3 cellular contexts compared by ENCODE assay signal in the genomic region with DNA sequence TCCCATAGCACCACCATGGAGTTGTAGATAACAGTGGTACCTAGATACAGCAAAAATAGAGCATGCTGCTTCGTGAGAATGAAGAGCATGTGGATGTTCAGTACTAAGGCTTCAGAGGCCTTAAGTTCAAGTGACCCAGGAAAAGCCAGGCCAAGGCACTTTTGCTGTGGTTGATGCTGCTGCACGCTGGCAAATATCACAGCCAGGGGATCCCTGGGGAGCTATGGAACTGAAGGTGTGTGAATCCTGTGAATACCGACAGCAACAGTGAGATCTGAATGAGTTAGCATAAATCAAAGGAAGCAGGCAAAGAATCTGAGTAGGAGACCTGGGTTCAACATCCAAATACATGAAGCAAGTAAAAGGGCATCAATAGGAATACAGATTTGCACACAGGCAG.
TF ChIP-seq lines count a peak whose summit lies in the region.

No MANE protein-coding gene starts in this region.

TF ChIP-seq in SK-N-SH, 30 proteins besides CTCF, POLR2A, EP300 and RAD21:
- TF ChIP-seq JUND (IDR thresholded peaks at IDR 0.05) = no peak
- no peak for TF ChIP-seq RCOR1 (IDR thresholded peaks at IDR 0.05; ENCODE audit: low read length)
- no peak for TF ChIP-seq TCF12 (IDR thresholded peaks at IDR 0.05)
- TF ChIP-seq, protein P1, sequence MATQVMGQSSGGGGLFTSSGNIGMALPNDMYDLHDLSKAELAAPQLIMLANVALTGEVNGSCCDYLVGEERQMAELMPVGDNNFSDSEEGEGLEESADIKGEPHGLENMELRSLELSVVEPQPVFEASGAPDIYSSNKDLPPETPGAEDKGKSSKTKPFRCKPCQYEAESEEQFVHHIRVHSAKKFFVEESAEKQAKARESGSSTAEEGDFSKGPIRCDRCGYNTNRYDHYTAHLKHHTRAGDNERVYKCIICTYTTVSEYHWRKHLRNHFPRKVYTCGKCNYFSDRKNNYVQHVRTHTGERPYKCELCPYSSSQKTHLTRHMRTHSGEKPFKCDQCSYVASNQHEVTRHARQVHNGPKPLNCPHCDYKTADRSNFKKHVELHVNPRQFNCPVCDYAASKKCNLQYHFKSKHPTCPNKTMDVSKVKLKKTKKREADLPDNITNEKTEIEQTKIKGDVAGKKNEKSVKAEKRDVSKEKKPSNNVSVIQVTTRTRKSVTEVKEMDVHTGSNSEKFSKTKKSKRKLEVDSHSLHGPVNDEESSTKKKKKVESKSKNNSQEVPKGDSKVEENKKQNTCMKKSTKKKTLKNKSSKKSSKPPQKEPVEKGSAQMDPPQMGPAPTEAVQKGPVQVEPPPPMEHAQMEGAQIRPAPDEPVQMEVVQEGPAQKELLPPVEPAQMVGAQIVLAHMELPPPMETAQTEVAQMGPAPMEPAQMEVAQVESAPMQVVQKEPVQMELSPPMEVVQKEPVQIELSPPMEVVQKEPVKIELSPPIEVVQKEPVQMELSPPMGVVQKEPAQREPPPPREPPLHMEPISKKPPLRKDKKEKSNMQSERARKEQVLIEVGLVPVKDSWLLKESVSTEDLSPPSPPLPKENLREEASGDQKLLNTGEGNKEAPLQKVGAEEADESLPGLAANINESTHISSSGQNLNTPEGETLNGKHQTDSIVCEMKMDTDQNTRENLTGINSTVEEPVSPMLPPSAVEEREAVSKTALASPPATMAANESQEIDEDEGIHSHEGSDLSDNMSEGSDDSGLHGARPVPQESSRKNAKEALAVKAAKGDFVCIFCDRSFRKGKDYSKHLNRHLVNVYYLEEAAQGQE (IDR thresholded peaks at IDR 0.05; ENCODE audit: low read depth, low read length) = no peak
- TF ChIP-seq NFIC (IDR thresholded peaks at IDR 0.05; ENCODE audit: borderline replicate concordance) = no peak
- no peak for TF ChIP-seq GABPA (IDR thresholded peaks at IDR 0.05; ENCODE audit: low read depth)
- TF ChIP-seq MXI1 (IDR thresholded peaks at IDR 0.05; ENCODE audit: low read depth, low read length) = no peak
- TF ChIP-seq, protein P2, sequence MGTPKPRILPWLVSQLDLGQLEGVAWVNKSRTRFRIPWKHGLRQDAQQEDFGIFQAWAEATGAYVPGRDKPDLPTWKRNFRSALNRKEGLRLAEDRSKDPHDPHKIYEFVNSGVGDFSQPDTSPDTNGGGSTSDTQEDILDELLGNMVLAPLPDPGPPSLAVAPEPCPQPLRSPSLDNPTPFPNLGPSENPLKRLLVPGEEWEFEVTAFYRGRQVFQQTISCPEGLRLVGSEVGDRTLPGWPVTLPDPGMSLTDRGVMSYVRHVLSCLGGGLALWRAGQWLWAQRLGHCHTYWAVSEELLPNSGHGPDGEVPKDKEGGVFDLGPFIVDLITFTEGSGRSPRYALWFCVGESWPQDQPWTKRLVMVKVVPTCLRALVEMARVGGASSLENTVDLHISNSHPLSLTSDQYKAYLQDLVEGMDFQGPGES (IDR thresholded peaks at IDR 0.05; ENCODE audit: low read depth, low read length) = no peak
- TF ChIP-seq TEAD4 (IDR thresholded peaks at IDR 0.05; ENCODE audit: borderline replicate concordance, insufficient read depth) = no peak
- no peak for TF ChIP-seq EZH2phosphoT487 (IDR thresholded peaks at IDR 0.05; ENCODE audit: borderline replicate concordance, low read depth)
- no peak for TF ChIP-seq FOSL2 (IDR thresholded peaks at IDR 0.05; ENCODE audit: borderline replicate concordance, low read depth)

TF ChIP-seq in SK-N-SH treated with all-trans-retinoic acid at 6 μM for 48 hours, 23 proteins besides CTCF, POLR2A, EP300 and RAD21:
- TF ChIP-seq ZNF8 (CRISPR knock-in tag; IDR thresholded peaks at IDR 0.05) (no peak), OSR1 (CRISPR knock-in tag; IDR thresholded peaks at IDR 0.05) (no peak), TOX (CRISPR knock-in tag; IDR thresholded peaks at IDR 0.05; ENCODE audit: borderline replicate concordance) (no peak), ARNTL (CRISPR knock-in tag; IDR thresholded peaks at IDR 0.05; ENCODE audit: borderline replicate concordance, low read depth) (no peak), CSDC2 (CRISPR knock-in tag; IDR thresholded peaks at IDR 0.05) (no peak), GLIS3 (CRISPR knock-in tag; IDR thresholded peaks at IDR 0.05) (no peak), ESRRG (CRISPR knock-in tag; IDR thresholded peaks at IDR 0.05) (no peak), ZFP30 (CRISPR knock-in tag; IDR thresholded peaks at IDR 0.05) (no peak), TCF4 (CRISPR knock-in tag; IDR thresholded peaks at IDR 0.05; ENCODE audit: borderline replicate concordance) (no peak), SNAI2 (CRISPR knock-in tag; IDR thresholded peaks at IDR 0.05) (no peak), RARB (CRISPR knock-in tag; IDR thresholded peaks at IDR 0.05) (no peak), ZNF565 (CRISPR knock-in tag; conservative IDR thresholded peaks at IDR 0.05; ENCODE audit: low read depth) (no peak), BACH2 (CRISPR knock-in tag; IDR thresholded peaks at IDR 0.05; ENCODE audit: borderline replicate concordance) (no peak), ZFP3 (CRISPR knock-in tag; IDR thresholded peaks at IDR 0.05) (no peak), ZC3H10 (CRISPR knock-in tag; IDR thresholded peaks at IDR 0.05) (no peak), ISL1 (CRISPR knock-in tag; IDR thresholded peaks at IDR 0.05) (no peak)
- TF ChIP-seq, protein P3, sequence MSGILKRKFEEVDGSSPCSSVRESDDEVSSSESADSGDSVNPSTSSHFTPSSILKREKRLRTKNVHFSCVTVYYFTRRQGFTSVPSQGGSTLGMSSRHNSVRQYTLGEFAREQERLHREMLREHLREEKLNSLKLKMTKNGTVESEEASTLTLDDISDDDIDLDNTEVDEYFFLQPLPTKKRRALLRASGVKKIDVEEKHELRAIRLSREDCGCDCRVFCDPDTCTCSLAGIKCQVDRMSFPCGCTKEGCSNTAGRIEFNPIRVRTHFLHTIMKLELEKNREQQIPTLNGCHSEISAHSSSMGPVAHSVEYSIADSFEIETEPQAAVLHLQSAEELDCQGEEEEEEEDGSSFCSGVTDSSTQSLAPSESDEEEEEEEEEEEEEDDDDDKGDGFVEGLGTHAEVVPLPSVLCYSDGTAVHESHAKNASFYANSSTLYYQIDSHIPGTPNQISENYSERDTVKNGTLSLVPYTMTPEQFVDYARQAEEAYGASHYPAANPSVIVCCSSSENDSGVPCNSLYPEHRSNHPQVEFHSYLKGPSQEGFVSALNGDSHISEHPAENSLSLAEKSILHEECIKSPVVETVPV (CRISPR knock-in tag; IDR thresholded peaks at IDR 0.05) = no peak
- TF ChIP-seq, protein P4, sequence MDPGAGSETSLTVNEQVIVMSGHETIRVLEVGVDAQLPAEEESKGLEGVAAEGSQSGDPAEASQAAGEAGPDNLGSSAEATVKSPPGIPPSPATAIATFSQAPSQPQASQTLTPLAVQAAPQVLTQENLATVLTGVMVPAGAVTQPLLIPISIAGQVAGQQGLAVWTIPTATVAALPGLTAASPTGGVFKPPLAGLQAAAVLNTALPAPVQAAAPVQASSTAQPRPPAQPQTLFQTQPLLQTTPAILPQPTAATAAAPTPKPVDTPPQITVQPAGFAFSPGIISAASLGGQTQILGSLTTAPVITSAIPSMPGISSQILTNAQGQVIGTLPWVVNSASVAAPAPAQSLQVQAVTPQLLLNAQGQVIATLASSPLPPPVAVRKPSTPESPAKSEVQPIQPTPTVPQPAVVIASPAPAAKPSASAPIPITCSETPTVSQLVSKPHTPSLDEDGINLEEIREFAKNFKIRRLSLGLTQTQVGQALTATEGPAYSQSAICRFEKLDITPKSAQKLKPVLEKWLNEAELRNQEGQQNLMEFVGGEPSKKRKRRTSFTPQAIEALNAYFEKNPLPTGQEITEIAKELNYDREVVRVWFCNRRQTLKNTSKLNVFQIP (CRISPR knock-in tag; IDR thresholded peaks at IDR 0.05; ENCODE audit: borderline replicate concordance, low read depth) = no peak

TF ChIP-seq in IMR-90, 13 proteins besides CTCF, POLR2A, EP300 and RAD21:
- TF ChIP-seq SMC3 (IDR thresholded peaks at IDR 0.05; ENCODE audit: low read depth, low read length) (no peak), MAFK (IDR thresholded peaks at IDR 0.05; ENCODE audit: low read depth, low read length) (no peak)
